ENCODE assay signal across 9 cellular contexts in the genomic region with DNA sequence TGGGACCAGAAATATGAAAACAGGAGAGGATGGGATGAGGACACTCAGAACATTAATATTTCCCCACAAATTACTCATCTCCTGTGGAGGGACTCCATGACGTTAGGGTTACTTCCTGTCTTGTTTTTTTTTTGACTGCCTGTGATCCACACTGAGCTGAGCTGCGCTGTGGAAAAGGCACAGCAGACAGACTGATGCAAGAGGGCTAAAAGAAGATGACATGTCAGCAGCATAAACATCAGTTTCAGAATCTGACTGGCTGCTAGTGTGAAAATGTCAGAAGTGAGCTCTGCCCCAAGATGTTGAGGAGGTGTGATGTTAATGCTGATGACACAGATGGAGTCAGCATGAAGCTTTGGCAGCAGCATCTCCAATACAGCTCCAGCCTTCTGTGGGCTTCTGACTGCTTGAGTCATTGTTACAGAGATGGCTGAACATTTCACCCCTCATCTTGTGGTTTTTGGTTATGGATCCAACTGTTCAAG.
DNase-seq lines count a peak whose midpoint lies in the region; ATAC-seq, FAIRE-seq and TF ChIP-seq lines count a peak whose summit lies in the region.
"Had no signal": no experiment of that assay in that cellular context is flagged by ENCODE, and none has a peak within 500 bp of the region (broad histone marks: within the 10 kb centered on the region; RNA-seq: fewer than 3 reads in every experiment).

No MANE protein-coding gene starts in this region.

- no peaks in the 10 kb centered on the region for H3K27me3 ChIP-seq in esophagus muscularis mucosa

- H3K4me3 ChIP-seq in esophagus muscularis mucosa = no peak overlapping the region

- intact Hi-C loops in esophagus muscularis mucosa (cut with DNase I) = loop anchor here (10.0 kb wide), 1 partner anchor 64 kb away; no protein-coding TSS in a partner anchor

- 21% methylated on average over 2 of the region's 2 CpGs for WGBS in esophagus muscularis mucosa

- no peaks in the 10 kb centered on the region for H3K36me3 ChIP-seq in esophagus muscularis mucosa

- no peak for TF ChIP-seq CTCF in esophagus muscularis mucosa (IDR thresholded peaks at IDR 0.05)

- no peak for FAIRE-seq in GM12892 (lab: Jason Lieb, UNC)

- H3K4me1 ChIP-seq in esophagus muscularis mucosa = peaks cover 0 to 21% (median 13%) of the 10 kb centered on the region in 4 donors

- no peak for TF ChIP-seq EP300 in esophagus muscularis mucosa (IDR thresholded peaks at IDR 0.05)

- TF ChIP-seq POLR2A in esophagus muscularis mucosa (IDR thresholded peaks at IDR 0.05; ENCODE audit: low read depth) (no peak), GM12892 (IDR thresholded peaks at IDR 0.05; ENCODE audit: low read depth, low read length) (no peak)

- peaks cover 0 to 21% (median 6%) of the 10 kb centered on the region in 4 donors for H3K9me3 ChIP-seq in esophagus muscularis mucosa

- peak overlapping the region; percentile 62 to 79 (median 69) for H3K27ac ChIP-seq in esophagus muscularis mucosa (replicated peaks in 1 of 4)

- no peak for ATAC-seq in HG03097 (IDR thresholded peaks at IDR 0.05; ENCODE audit: low FRiP score, unreplicated experiment)

- DNase-seq in CD1c-positive myeloid dendritic cell (ENCODE audit: extremely low spot score) = peak; percentile 4
- peak; percentile 4 for DNase-seq in NOMO-1 treated with dmso at 0.1 percent for 144 hours (lab: John Stamatoyannopoulos, UW; ENCODE audit: unreplicated experiment)
- no peak for DNase-seq in esophagus muscularis mucosa (ENCODE audit: extremely low spot score)
- peak; percentile 5 for DNase-seq in occipital lobe (lab: John Stamatoyannopoulos, UW)
- no peak for DNase-seq in NCI-H2196 (lab: John Stamatoyannopoulos, UW; ENCODE audit: unreplicated experiment)
- DNase-seq in ureter (ENCODE audit: low spot score) = no peak
- DNase-seq in GM12892 (ENCODE audit: insufficient read length) = no peak
- DNase-seq: NCI-H2107 had no signal

Comparison
In these comparisons a context has a peak if more than half of its experiments do, and no peak if none do; other contexts are left out.
1. DNase-seq: peak in CD1c-positive myeloid dendritic cell (single experiment), NOMO-1 treated with dmso at 0.1 percent for 144 hours (single experiment) and occipital lobe (single experiment); none in esophagus muscularis mucosa (single experiment), NCI-H2196 (single experiment), ureter (single experiment) and GM12892 (single experiment).